In the genomic region with DNA sequence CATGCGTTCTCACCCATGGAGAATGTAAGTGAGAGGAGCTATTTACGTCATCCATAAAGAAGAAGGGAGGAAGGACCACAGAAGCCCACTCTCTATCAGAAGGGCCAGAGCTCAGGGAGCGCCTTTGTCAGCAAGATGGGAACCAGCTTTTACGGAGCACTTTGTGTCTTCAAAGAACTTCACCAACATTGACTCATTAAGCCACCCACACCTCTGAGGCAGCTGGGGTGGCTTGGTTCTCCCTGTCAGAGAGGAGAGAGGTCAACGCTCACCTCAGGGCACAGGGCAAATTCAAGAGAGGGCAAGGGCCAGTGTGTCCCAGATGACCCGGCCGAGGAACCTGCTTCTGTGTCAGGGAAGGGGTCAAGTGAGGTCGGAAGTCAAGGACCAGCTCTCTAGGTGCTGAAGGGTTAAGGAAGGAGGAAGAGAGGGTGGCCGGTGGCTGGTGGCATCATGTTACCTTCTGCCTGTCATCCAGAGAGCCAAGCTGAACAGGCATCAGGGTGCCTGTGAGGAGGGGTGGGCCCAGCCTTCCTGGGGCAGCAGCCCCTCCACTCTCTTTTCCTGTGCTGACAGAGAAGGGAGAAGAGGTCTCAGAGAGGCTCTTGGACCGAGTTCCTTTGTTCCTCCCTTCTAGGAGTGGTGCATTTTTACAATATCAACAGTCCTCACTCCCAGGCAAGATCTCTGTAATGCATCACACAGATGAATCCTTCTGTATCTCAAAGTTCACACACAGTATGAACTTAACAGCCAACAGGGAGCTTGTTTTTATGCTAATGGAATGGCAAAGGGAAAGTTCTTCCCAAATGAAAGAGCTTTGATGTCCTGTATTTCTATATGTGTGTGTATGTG, we compare ENCODE assay signal across 12 cellular contexts.
DNase-seq lines count a peak whose midpoint lies in the region; ATAC-seq and TF ChIP-seq lines count a peak whose summit lies in the region.
"Had no signal": no experiment of that assay in that cellular context is flagged by ENCODE, and none has a peak within 500 bp of the region (broad histone marks: within the 10 kb centered on the region; RNA-seq: fewer than 3 reads in every experiment).

No MANE protein-coding gene starts in this region.

- no peaks in the 10 kb centered on the region for H3K9me3 Mint-ChIP-seq in activated T-helper 17 cell treated with anti-CD3 and anti-CD28 coated beads, Interleukin-2, amount 50 U/mL, for 72 hours
- H3K9me3 Mint-ChIP-seq in immature natural killer cell: no peaks in the 10 kb centered on the region

- no peak overlapping the region for H3K27ac Mint-ChIP-seq in activated T-helper 17 cell treated with anti-CD3 and anti-CD28 coated beads, Interleukin-2, amount 50 U/mL, for 72 hours
- no peak overlapping the region for H3K27ac Mint-ChIP-seq in immature natural killer cell

- H3K4me1 Mint-ChIP-seq in activated T-helper 17 cell treated with anti-CD3 and anti-CD28 coated beads, Interleukin-2, amount 50 U/mL, for 72 hours: no peaks in the 10 kb centered on the region
- H3K4me1 Mint-ChIP-seq in immature natural killer cell: no peaks in the 10 kb centered on the region

- H3K27ac ChIP-seq in cardiac muscle cell (peak overlapping the region; percentile 30), mesenchymal stem cell (ENCODE audit: low read length, poor library complexity, severe bottlenecking) (no peak overlapping the region)
- H3K27ac ChIP-seq: KMS-11, left ventricle myocardium inferior, SK-N-MC, upper lobe of right lung had no signal

- H3K9me3 ChIP-seq in cardiac muscle cell (ENCODE audit: low read depth) (no peaks in the 10 kb centered on the region), mesenchymal stem cell (ENCODE audit: control insufficient read depth, low read length) (no peaks in the 10 kb centered on the region)
- H3K9me3 ChIP-seq: left ventricle myocardium inferior, upper lobe of right lung had no signal

- H3K23ac ChIP-seq in mesenchymal stem cell (ENCODE audit: low read length in 2 of 2): no peak overlapping the region

- DNase-seq in cardiac muscle cell (ENCODE audit: low read depth in 1 of 2, low spot score in 1 of 2) (peak; percentile 40 to 53), Right ventricle myocardium superior (no peak), mesenchymal stem cell (peak; percentile 24), immature natural killer cell (no peak), NOMO-1 (lab: John Stamatoyannopoulos, UW; ENCODE audit: unreplicated experiment in 2 of 2) (no peak)
- DNase-seq: left ventricle myocardium inferior, upper lobe of right lung had no signal

- ATAC-seq in Right ventricle myocardium superior (ENCODE audit: poor library complexity) (no peak), HG02763 (IDR thresholded peaks at IDR 0.05; ENCODE audit: unreplicated experiment) (no peak), HG03354 (IDR thresholded peaks at IDR 0.05; ENCODE audit: poor library complexity, severe bottlenecking, unreplicated experiment) (no peak)
- peak; percentile 71 for ATAC-seq in activated T-helper 17 cell treated with anti-CD3 and anti-CD28 coated beads, Interleukin-2, amount 50 U/mL, for 72 hours (replicated peaks)
- ATAC-seq: upper lobe of right lung had no signal

- H3K27me3 Mint-ChIP-seq in activated T-helper 17 cell treated with anti-CD3 and anti-CD28 coated beads, Interleukin-2, amount 50 U/mL, for 72 hours: peaks cover 22% of the 10 kb centered on the region
- peaks cover 0 to 3% (median 2%) of the 10 kb centered on the region in 3 donors for H3K27me3 Mint-ChIP-seq in immature natural killer cell (ENCODE audit: low read depth in 3 of 3)

- H2BK120ac ChIP-seq in mesenchymal stem cell (ENCODE audit: low read depth, low read length): no peak overlapping the region

- H2BK15ac ChIP-seq in mesenchymal stem cell (ENCODE audit: low read depth, poor library complexity, severe bottlenecking): no peak overlapping the region

- intact Hi-C loops in Right ventricle myocardium superior (cut with DNase I): loop anchor here (5.0 kb wide), 1 partner anchor 92 kb away; no protein-coding TSS in a partner anchor

- H4K91ac ChIP-seq in mesenchymal stem cell (ENCODE audit: low read length): peak overlapping the region; percentile 41

- no peak overlapping the region for H3K9ac ChIP-seq in mesenchymal stem cell (ENCODE audit: low read length)
- H3K9ac ChIP-seq: KMS-11 had no signal

- peaks cover 18% of the 10 kb centered on the region for H3K4me1 ChIP-seq in cardiac muscle cell (ENCODE audit: low read depth)
- peaks cover 9% of the 10 kb centered on the region for H3K4me1 ChIP-seq in mesenchymal stem cell (ENCODE audit: control insufficient read depth, insufficient read depth, low read depth, low read length)

- no peak overlapping the region for H2AK5ac ChIP-seq in mesenchymal stem cell (ENCODE audit: low read length, severe bottlenecking)

- H3K79me1 ChIP-seq in mesenchymal stem cell (replicated peaks; ENCODE audit: low read length, poor library complexity, severe bottlenecking): no peaks in the 10 kb centered on the region

- H3K4me3 Mint-ChIP-seq in activated T-helper 17 cell treated with anti-CD3 and anti-CD28 coated beads, Interleukin-2, amount 50 U/mL, for 72 hours: no peak overlapping the region
- no peak overlapping the region for H3K4me3 Mint-ChIP-seq in immature natural killer cell

- H3K36me3 Mint-ChIP-seq in activated T-helper 17 cell treated with anti-CD3 and anti-CD28 coated beads, Interleukin-2, amount 50 U/mL, for 72 hours (ENCODE audit: low read depth): no peaks in the 10 kb centered on the region
- H3K36me3 Mint-ChIP-seq in immature natural killer cell: no peaks in the 10 kb centered on the region

- TF ChIP-seq CTCF in cardiac muscle cell (IDR thresholded peaks at IDR 0.05; ENCODE audit: low read depth, low read length): no peak

- H3K4ac ChIP-seq in mesenchymal stem cell (ENCODE audit: low read depth in 1 of 2, low read length in 2 of 2): peak overlapping the region in 1 of 2 experiments; percentile 60

- WGBS in mesenchymal stem cell: 53% methylated on average over 9 of the region's 10 CpGs

- H3K14ac ChIP-seq in mesenchymal stem cell (ENCODE audit: low read length in 2 of 2): no peak overlapping the region

- peak overlapping the region; percentile 40 to 84 for H3K18ac ChIP-seq in mesenchymal stem cell (ENCODE audit: low read depth in 1 of 2, low read length in 2 of 2)

- H2AFZ ChIP-seq in mesenchymal stem cell (ENCODE audit: low read depth, low read length): no peak overlapping the region

- no peak overlapping the region for H2BK5ac ChIP-seq in mesenchymal stem cell (ENCODE audit: low read depth, low read length, poor library complexity, severe bottlenecking)

- H3K4me3 ChIP-seq in cardiac muscle cell (no peak overlapping the region), mesenchymal stem cell (ENCODE audit: insufficient read depth in 1 of 2, low read depth in 1 of 2, low read length in 2 of 2) (no peak overlapping the region)
- H3K4me3 ChIP-seq: left ventricle myocardium inferior, SK-N-MC, upper lobe of right lung had no signal

- H3K4me2 ChIP-seq in mesenchymal stem cell (ENCODE audit: low read length, poor library complexity, severe bottlenecking): no peak overlapping the region
- H3K4me2 ChIP-seq: KMS-11 had no signal

- H3K27me3 ChIP-seq in cardiac muscle cell (no peaks in the 10 kb centered on the region), mesenchymal stem cell (ENCODE audit: control insufficient read depth in 1 of 2, insufficient read depth in 1 of 2, low read length in 2 of 2) (peaks cover 0 to 31% of the 10 kb centered on the region in 2 experiments)
- H3K27me3 ChIP-seq: upper lobe of right lung had no signal

- H4K8ac ChIP-seq in mesenchymal stem cell (ENCODE audit: low read length): peak overlapping the region; percentile 33

- H3K36me3 ChIP-seq in cardiac muscle cell (no peaks in the 10 kb centered on the region), mesenchymal stem cell (ENCODE audit: control insufficient read depth in 1 of 2, insufficient read depth in 2 of 2, low read depth in 1 of 2, low read length in 2 of 2) (no peaks in the 10 kb centered on the region)
- H3K36me3 ChIP-seq: left ventricle myocardium inferior, upper lobe of right lung had no signal

- H2BK12ac ChIP-seq in mesenchymal stem cell (ENCODE audit: low read length in 2 of 2): peak overlapping the region; percentile 29 to 94

Comparison
In these comparisons a context has a peak if more than half of its experiments do, and no peak if none do; other contexts are left out.
1. DNase-seq: peak in cardiac muscle cell (2 of 2) and mesenchymal stem cell (single experiment); none in Right ventricle myocardium superior (single experiment), immature natural killer cell (0 of 3) and NOMO-1 (0 of 2).